ENCODE assay signal across 33 cellular contexts in genomic region chr6:10891960-10892359, GRCh38. TPM values are rescaled to one million over a fixed set of nuclear protein-coding genes. Genes with fewer than 3 reads are reported as not detected.
"Had no signal": no experiment of that assay in that cellular context is flagged by ENCODE, and none has a peak within 500 bp of the region (broad histone marks: within the 10 kb centered on the region; RNA-seq: fewer than 3 reads in every experiment).

No MANE protein-coding gene starts in this region.

- H3K4me3 ChIP-seq: ascending aorta, breast epithelium, cardiac muscle cell, colonic mucosa, dorsolateral prefrontal cortex, gastrocnemius medialis, heart left ventricle had no signal

- H3K4me1 Mint-ChIP-seq: activated naive CD8-positive, alpha-beta T cell treated with anti-CD3 and anti-CD28 coated beads, Interleukin-2, amount 10 ng/mL, durations not matched to agents 7 days and 5 days had no signal

- H3K36me3 Mint-ChIP-seq: activated CD4-positive, alpha-beta memory T cell treated with anti-CD3 and anti-CD28 coated beads for 36 hours; activated naive CD4-positive, alpha-beta T cell treated with anti-CD3 and anti-CD28 coated beads, Interleukin-2, amount 10 ng/mL, durations not matched to agents 7 days and 5 days; activated naive CD8-positive, alpha-beta T cell treated with anti-CD3 and anti-CD28 coated beads, Interleukin-2, amount 10 ng/mL, durations not matched to agents 7 days and 5 days had no signal

- H3K9me3 ChIP-seq: breast epithelium, colonic mucosa, gastrocnemius medialis had no signal

- H3K4me3 Mint-ChIP-seq: activated CD4-positive, alpha-beta memory T cell treated with anti-CD3 and anti-CD28 coated beads for 36 hours; activated CD4-positive, alpha-beta T cell treated with anti-CD3 and anti-CD28 coated beads for 36 hours; activated CD4-positive, alpha-beta T cell treated with anti-CD3 and anti-CD28 coated beads, Interleukin-2, amount 10 ng/mL, durations not matched to agents 24 days and 14 days; activated naive CD4-positive, alpha-beta T cell treated with anti-CD3 and anti-CD28 coated beads, Interleukin-2, amount 10 ng/mL, durations not matched to agents 7 days and 5 days; activated naive CD8-positive, alpha-beta T cell treated with anti-CD3 and anti-CD28 coated beads, Interleukin-2, amount 10 ng/mL, durations not matched to agents 7 days and 5 days; activated T-cell treated with anti-CD3 and anti-CD28 coated beads, Interleukin-2, amount 50 U/mL, for 24 hours; activated T-cell treated with anti-CD3 and anti-CD28 coated beads, Interleukin-2, amount 50 U/mL, for 72 hours; brain; dendritic cell treated with granulocyte-macrophage colony-stimulating factor and Interleukin-4, amounts not matched to agents 40 ng/mL and 50 ng/mL, for 4 days; endodermal cell had no signal

- DNase-seq: activated CD4-positive, alpha-beta memory T cell treated with anti-CD3 and anti-CD28 coated beads for 36 hours; activated CD4-positive, alpha-beta T cell treated with anti-CD3 and anti-CD28 coated beads for 36 hours; activated CD4-positive, alpha-beta T cell treated with anti-CD3 and anti-CD28 coated beads, Interleukin-2, amount 10 ng/mL, durations not matched to agents 24 days and 14 days; activated CD4-positive, CD25-positive, alpha-beta regulatory T cell; activated CD4-positive, CD25-positive, alpha-beta regulatory T cell treated with anti-CD3 and anti-CD28 coated beads, Interleukin-2, amount 50 U/mL, for 72 hours; activated CD8-positive, alpha-beta memory T cell treated with anti-CD3 and anti-CD28 coated beads, Interleukin-2, amount 50 U/mL, for 48 hours; activated gamma-delta T cell; activated naive CD4-positive, alpha-beta T cell; activated naive CD4-positive, alpha-beta T cell treated with anti-CD3 and anti-CD28 coated beads, Interleukin-2, amount 10 ng/mL, durations not matched to agents 7 days and 5 days; activated naive CD8-positive, alpha-beta T cell treated with anti-CD3 and anti-CD28 coated beads, Interleukin-2, amount 10 ng/mL, durations not matched to agents 7 days and 5 days; activated T-cell treated with anti-CD3 and anti-CD28 coated beads for 4 hours; activated T-cell treated with anti-CD3 and anti-CD28 coated beads, Interleukin-2, amount 50 U/mL, for 24 hours; activated T-cell treated with anti-CD3 and anti-CD28 coated beads, Interleukin-2, amount 50 U/mL, for 72 hours; central memory CD4-positive, alpha-beta T cell; cerebellar nuclear complex; colonic mucosa; dorsolateral prefrontal cortex; effector memory CD4-positive, alpha-beta T cell; endodermal cell; foreskin keratinocyte; gastrocnemius medialis; glutamatergic neuron; heart left ventricle; T-helper 2 cell had no signal

- H3K27ac Mint-ChIP-seq: activated CD4-positive, alpha-beta memory T cell treated with anti-CD3 and anti-CD28 coated beads for 36 hours; activated CD4-positive, alpha-beta T cell treated with anti-CD3 and anti-CD28 coated beads for 36 hours; activated CD4-positive, alpha-beta T cell treated with anti-CD3 and anti-CD28 coated beads, Interleukin-2, amount 10 ng/mL, durations not matched to agents 24 days and 14 days; activated naive CD4-positive, alpha-beta T cell treated with anti-CD3 and anti-CD28 coated beads, Interleukin-2, amount 10 ng/mL, durations not matched to agents 7 days and 5 days; activated naive CD4-positive, alpha-beta T cell treated with anti-CD3 and anti-CD28 coated beads, Interleukin-2, amount 50 U/mL, for 72 hours; activated naive CD8-positive, alpha-beta T cell treated with anti-CD3 and anti-CD28 coated beads, Interleukin-2, amount 10 ng/mL, durations not matched to agents 7 days and 5 days; activated T-cell treated with anti-CD3 and anti-CD28 coated beads, Interleukin-2, amount 50 U/mL, for 24 hours; activated T-cell treated with anti-CD3 and anti-CD28 coated beads, Interleukin-2, amount 50 U/mL, for 72 hours; brain; dendritic cell treated with granulocyte-macrophage colony-stimulating factor and Interleukin-4, amounts not matched to agents 40 ng/mL and 50 ng/mL, for 4 days; endodermal cell had no signal

- H3K9me3 Mint-ChIP-seq: activated CD4-positive, alpha-beta memory T cell treated with anti-CD3 and anti-CD28 coated beads for 36 hours; activated naive CD4-positive, alpha-beta T cell treated with anti-CD3 and anti-CD28 coated beads, Interleukin-2, amount 10 ng/mL, durations not matched to agents 7 days and 5 days; activated naive CD4-positive, alpha-beta T cell treated with anti-CD3 and anti-CD28 coated beads, Interleukin-2, amount 50 U/mL, for 72 hours; dendritic cell treated with granulocyte-macrophage colony-stimulating factor and Interleukin-4, amounts not matched to agents 40 ng/mL and 50 ng/mL, for 4 days; endodermal cell had no signal

- H3K36me3 ChIP-seq: ascending aorta, breast epithelium, cardiac muscle cell, colonic mucosa, gastrocnemius medialis, heart left ventricle had no signal

- H3K27ac ChIP-seq: ascending aorta, breast epithelium, cardiac muscle cell, colonic mucosa, dorsolateral prefrontal cortex, foreskin keratinocyte, gastrocnemius medialis, heart left ventricle had no signal

- H3K27me3 ChIP-seq: ascending aorta, colonic mucosa had no signal

- ATAC-seq: activated CD4-positive, alpha-beta T cell treated with anti-CD3 and anti-CD28 coated beads for 36 hours; activated naive CD4-positive, alpha-beta T cell treated with anti-CD3 and anti-CD28 coated beads, Interleukin-2, amount 50 U/mL, for 72 hours; activated T-cell treated with anti-CD3 and anti-CD28 coated beads, Interleukin-2, amount 50 U/mL, for 72 hours; esophagus mucosa; foreskin keratinocyte; gastrocnemius medialis; heart left ventricle had no signal

- H3K4me1 ChIP-seq: breast epithelium, colonic mucosa, foreskin keratinocyte, gastrocnemius medialis had no signal

RNA-seq across cellular contexts. Expression of gene SYCP2L, which starts 5.1 kb away (rescaled TPM):
- total RNA-seq: activated CD4-positive, alpha-beta T cell treated with anti-CD3 and anti-CD28 coated beads, Interleukin-2, amount 10 ng/mL, durations not matched to agents 24 days and 14 days; esophagus mucosa; T-helper 1 cell treated with Interleukin-12 subunit alpha and Interleukin-12 subunit beta and Interleukin-4 antibody, amounts not matched to agents 30 ng/mL and 1 ng/mL, for 36 hours had no signal

RNA-seq across cellular contexts. Expression of gene GCM2, which starts 10.1 kb away (rescaled TPM):
- total RNA-seq: activated CD4-positive, alpha-beta memory T cell treated with anti-CD3 and anti-CD28 coated beads for 36 hours; activated CD4-positive, alpha-beta T cell treated with anti-CD3 and anti-CD28 coated beads for 36 hours; activated CD4-positive, alpha-beta T cell treated with anti-CD3 and anti-CD28 coated beads, Interleukin-2, amount 10 ng/mL, durations not matched to agents 24 days and 14 days; activated naive CD4-positive, alpha-beta T cell treated with anti-CD3 and anti-CD28 coated beads, Interleukin-2, amount 50 U/mL, for 72 hours; activated naive CD8-positive, alpha-beta T cell treated with anti-CD3 and anti-CD28 coated beads, Interleukin-2, amount 10 ng/mL, durations not matched to agents 7 days and 5 days; activated T-cell treated with anti-CD3 and anti-CD28 coated beads, Interleukin-2, amount 50 U/mL, for 72 hours; ascending aorta; breast epithelium; cardiac muscle cell; colonic mucosa; dorsolateral prefrontal cortex; endodermal cell; epithelial cell of proximal tubule; esophagus mucosa; foreskin keratinocyte; gastrocnemius medialis; heart left ventricle; T-helper 1 cell treated with Interleukin-12 subunit alpha and Interleukin-12 subunit beta and Interleukin-4 antibody, amounts not matched to agents 30 ng/mL and 1 ng/mL, for 36 hours had no signal

RNA-seq across cellular contexts. Expression of gene MAK, which starts 53.6 kb away (rescaled TPM):
- total RNA-seq: activated naive CD8-positive, alpha-beta T cell treated with anti-CD3 and anti-CD28 coated beads, Interleukin-2, amount 10 ng/mL, durations not matched to agents 7 days and 5 days; ascending aorta; colonic mucosa; esophagus mucosa; foreskin keratinocyte; gastrocnemius medialis had no signal
